ENCODE assay signal across 1 cellular context in the genomic region with DNA sequence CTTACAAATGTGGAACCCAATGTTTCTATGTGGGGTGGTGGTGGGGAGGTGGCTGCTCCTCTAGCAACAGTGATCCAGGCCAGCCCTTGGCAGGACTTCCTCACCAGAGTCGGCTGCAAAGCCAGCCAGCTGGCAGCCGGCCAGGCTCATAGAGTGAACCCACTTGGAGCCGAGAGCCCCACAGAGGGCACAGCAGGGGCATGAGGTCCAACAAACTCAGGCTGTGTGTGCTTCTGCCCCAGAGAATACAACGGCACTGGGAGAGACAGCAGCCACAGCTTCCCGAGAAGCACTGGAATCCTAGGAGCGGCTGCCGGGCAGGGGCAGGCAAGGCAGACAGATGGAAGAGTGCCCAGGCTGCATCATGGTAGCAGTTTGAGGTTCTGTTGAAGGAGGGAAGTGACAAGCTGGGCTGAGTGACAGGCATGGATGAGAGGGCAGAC.
TF ChIP-seq lines count a peak whose summit lies in the region.

No MANE protein-coding gene starts in this region.

TF ChIP-seq in HepG2, 621 proteins besides CTCF, POLR2A, EP300 and RAD21:
- no peak for TF ChIP-seq CCDC6 (CRISPR knock-in tag; IDR thresholded peaks at IDR 0.05)
- no peak for TF ChIP-seq ZFYVE20 (CRISPR knock-in tag; IDR thresholded peaks at IDR 0.05; ENCODE audit: borderline replicate concordance, low read depth)
